ENCODE assay signal across 19 cellular contexts in genomic region chr17:8052256-8053252, GRCh38. TPM values are rescaled to one million over a fixed set of nuclear protein-coding genes. Genes with fewer than 3 reads are reported as not detected.
DNase-seq lines count a peak whose midpoint lies in the region; ATAC-seq, FAIRE-seq and TF ChIP-seq lines count a peak whose summit lies in the region.
"Had no signal": no experiment of that assay in that cellular context is flagged by ENCODE, and none has a peak within 500 bp of the region (broad histone marks: within the 10 kb centered on the region; RNA-seq: fewer than 3 reads in every experiment).

No MANE protein-coding gene starts in this region.

- H3K27ac ChIP-seq in IMR-90 (ENCODE audit: insufficient read depth, low read length) (no peak overlapping the region), kidney (ENCODE audit: low read depth in 2 of 2, low read length in 2 of 2) (no peak overlapping the region), sigmoid colon (no peak overlapping the region)
- H3K27ac ChIP-seq: BLaER1, KMS-11 had no signal

- CTCF ChIA-PET in IMR-90 (lab: Yijun Ruan, JAX) = no interaction called here

- H3K4ac ChIP-seq in IMR-90 (ENCODE audit: low read depth, low read length) = no peak overlapping the region

- H3K9me3 ChIP-seq in IMR-90 (ENCODE audit: control insufficient read depth, insufficient read depth, low read length) (no peaks in the 10 kb centered on the region), kidney (ENCODE audit: control insufficient read depth in 1 of 2, low read length in 2 of 2) (no peaks in the 10 kb centered on the region), sigmoid colon (no peaks in the 10 kb centered on the region)
- H3K9me3 ChIP-seq: BLaER1, HAP-1 had no signal

- WGBS in IMR-90 (ENCODE audit: extremely low coverage in 2 of 2, insufficient read length in 1 of 2), 2 experiments = 100% methylated on average over 2 of the region's 6 CpGs; no CpG with 5 or more reads in 1 of the 2 experiments
- 93% methylated on average over 6 of the region's 6 CpGs for WGBS in sigmoid colon, 2 donors

- peak overlapping the region; percentile 43 for H2AFZ ChIP-seq in IMR-90 (replicated peaks; ENCODE audit: low read length, poor library complexity)

- H3K4me1 ChIP-seq in IMR-90 (ENCODE audit: control insufficient read depth, insufficient read depth, low read length) (peaks cover 2% of the 10 kb centered on the region; the same call in 1 of the 2 replicates), kidney (ENCODE audit: control insufficient read depth in 1 of 2, insufficient read depth in 1 of 2, low read depth in 1 of 2, low read length in 2 of 2) (no peaks in the 10 kb centered on the region), sigmoid colon (no peaks in the 10 kb centered on the region)

- peaks cover 34% of the 10 kb centered on the region for H3K4me1 Mint-ChIP-seq in CD14-positive monocyte

- in situ Hi-C loops in IMR-90 (cut with MboI; ENCODE audit: low sequenced_read_pairs) = no loop called here

- H3K27ac Mint-ChIP-seq in CD14-positive monocyte = no peak overlapping the region
- H3K27ac Mint-ChIP-seq: HFFc6 had no signal

- dilution Hi-C loops in IMR-90 (cut with HindIII; ENCODE audit: low sequenced_read_pairs, unreplicated experiment) = no loop called here

- no peak overlapping the region for H4K91ac ChIP-seq in IMR-90 (ENCODE audit: insufficient read depth, low read depth, low read length)

- DNase-seq in CD14-positive monocyte (ENCODE audit: low spot score) (no peak), IMR-90 (no peak), kidney (no peak), sigmoid colon (peak; percentile 24), DMS79 treated with DMSO at 0.1 percent for 48 hours (lab: John Stamatoyannopoulos, UW) (no peak)
- DNase-seq: AML-193; CD4-positive, CD25-positive, alpha-beta regulatory T cell; DMS53; HFFc6 had no signal

- H3K36me3 ChIP-seq in IMR-90 (ENCODE audit: control insufficient read depth, insufficient read depth, low read length) (no peaks in the 10 kb centered on the region), kidney (ENCODE audit: control insufficient read depth in 1 of 2, insufficient read depth in 2 of 2, low read length in 2 of 2) (no peaks in the 10 kb centered on the region), sigmoid colon (no peaks in the 10 kb centered on the region)
- H3K36me3 ChIP-seq: BLaER1, HAP-1 had no signal

- FAIRE-seq in kidney (lab: Jason Lieb, UNC) = peak; percentile 23
- FAIRE-seq: GM12878, H1 had no signal

- BruUV-seq in IMR-90 (replicated peaks; lab: Mats Ljungman, UMichigan) = no TSS peak

- H2BK5ac ChIP-seq in IMR-90 (ENCODE audit: low read depth, low read length, poor library complexity, severe bottlenecking) = no peak overlapping the region

- H2AK5ac ChIP-seq in IMR-90 (ENCODE audit: low read depth, low read length) = no peak overlapping the region

- H3K23ac ChIP-seq in IMR-90 (ENCODE audit: low read depth, low read length) = no peak overlapping the region

- H2BK20ac ChIP-seq in IMR-90 (ENCODE audit: low read depth, low read length) = no peak overlapping the region

- no peak for TF ChIP-seq RAD21 in IMR-90 (IDR thresholded peaks at IDR 0.05; ENCODE audit: low read length)

- H3K9ac ChIP-seq in IMR-90 (ENCODE audit: low read depth, low read length) = no peak overlapping the region
- H3K9ac ChIP-seq in kidney (ENCODE audit: low read length in 2 of 2) = no peak overlapping the region
- H3K9ac ChIP-seq: BLaER1, KMS-11 had no signal

- H3K27me3 Mint-ChIP-seq in CD14-positive monocyte (ENCODE audit: low read depth in 3 of 3) = peaks cover 0 to 3% (median 0%) of the 10 kb centered on the region in 3 donors

- H3K4me3 ChIP-seq in IMR-90 (ENCODE audit: insufficient read depth, low read depth, low read length) (no peak overlapping the region), kidney (ENCODE audit: low read length in 2 of 2) (no peak overlapping the region), sigmoid colon (no peak overlapping the region)
- H3K4me3 ChIP-seq: BLaER1, GM12878, HAP-1 had no signal

- H3K56ac ChIP-seq in IMR-90 (ENCODE audit: extremely low read depth, insufficient read depth, low read length) = no peak overlapping the region

- no peaks in the 10 kb centered on the region for H3K9me1 ChIP-seq in IMR-90 (ENCODE audit: insufficient read depth, low read length)

- H3K4me3 Mint-ChIP-seq in CD14-positive monocyte = no peak overlapping the region
- H3K4me3 Mint-ChIP-seq: HFFc6 had no signal

- H3K18ac ChIP-seq in IMR-90 (ENCODE audit: low read depth, low read length) = no peak overlapping the region

- no peak overlapping the region for H2BK15ac ChIP-seq in IMR-90 (ENCODE audit: low read depth, low read length)

- no peak overlapping the region for H2BK120ac ChIP-seq in IMR-90 (ENCODE audit: low read depth, low read length)

- intact Hi-C loops in CD14-positive monocyte (cut with micrococcal nuclease) (loop anchor here in 1 of 2 donors (10.0 kb wide), 1 partner anchor 308 kb away; no protein-coding TSS in a partner anchor), IMR-90 (cut with micrococcal nuclease) (no loop called here), kidney (cut with DNase I) (no loop called here), sigmoid colon (cut with DNase I) (loop anchor here (10.0 kb wide), 1 partner anchor 138 kb away; the partner anchor contains the start of gene RNF227)

- POLR2A ChIA-PET in IMR-90 (lab: Charles Lee; ENCODE audit: unreplicated experiment) = no interaction called here

- no peak overlapping the region for H3K4me2 ChIP-seq in IMR-90 (ENCODE audit: low read depth, low read length)
- H3K4me2 ChIP-seq: BLaER1, KMS-11 had no signal

- TF ChIP-seq CTCF in CD14-positive monocyte (IDR thresholded peaks at IDR 0.05) = peak; percentile 19
- no peak for TF ChIP-seq CTCF in IMR-90 (conservative IDR thresholded peaks at IDR 0.05; ENCODE audit: low read depth, low read length)
- no peak for TF ChIP-seq CTCF in kidney (IDR thresholded peaks at IDR 0.05; ENCODE audit: borderline replicate concordance, extremely low read depth, insufficient read depth)
- TF ChIP-seq CTCF in sigmoid colon (IDR thresholded peaks at IDR 0.05) = no peak

- no peak for TF ChIP-seq EP300 in sigmoid colon (IDR thresholded peaks at IDR 0.05)

- H2AK9ac ChIP-seq in IMR-90 (replicated peaks; ENCODE audit: low read depth, low read length, poor library complexity) = no peak overlapping the region

- no peak for ATAC-seq in IMR-90 (ENCODE audit: low read depth)
- no peak for ATAC-seq in GM21737 (IDR thresholded peaks at IDR 0.05; ENCODE audit: unreplicated experiment)
- ATAC-seq in GM18520 (IDR thresholded peaks at IDR 0.05; ENCODE audit: unreplicated experiment) = no peak
- ATAC-seq: GM12878 had no signal

- H3K14ac ChIP-seq in IMR-90 (replicated peaks; ENCODE audit: low read depth, low read length) = no peak overlapping the region

- H4K5ac ChIP-seq in IMR-90 (ENCODE audit: low read depth, low read length) = no peak overlapping the region

- H3K27me3 ChIP-seq in IMR-90 (ENCODE audit: control insufficient read depth, insufficient read depth, low read length) (peaks cover 41% of the 10 kb centered on the region), sigmoid colon (peaks cover 0 to 19% (median 5%) of the 10 kb centered on the region in 3 donors)
- H3K27me3 ChIP-seq: BLaER1 had no signal

- H4K8ac ChIP-seq in IMR-90 (ENCODE audit: low read depth in 2 of 2, low read length in 2 of 2) = no peak overlapping the region

- TF ChIP-seq POLR2A in IMR-90 (IDR thresholded peaks at IDR 0.05; ENCODE audit: low read depth, low read length) (no peak), sigmoid colon (IDR thresholded peaks at IDR 0.05) (no peak)

- no peaks in the 10 kb centered on the region for H3K79me1 ChIP-seq in IMR-90 (ENCODE audit: low read depth in 1 of 2, low read length in 2 of 2)

- peaks cover 0 to 2% of the 10 kb centered on the region in 2 donors for H3K36me3 Mint-ChIP-seq in CD14-positive monocyte
- H3K36me3 Mint-ChIP-seq: CD4-positive, CD25-positive, alpha-beta regulatory T cell; IgD-negative memory B cell had no signal

- H3K9me3 Mint-ChIP-seq in CD14-positive monocyte = no peaks in the 10 kb centered on the region
- H3K9me3 Mint-ChIP-seq: CD4-positive, CD25-positive, alpha-beta regulatory T cell; HFFc6; IgD-negative memory B cell had no signal

- H4K20me1 ChIP-seq in IMR-90 (ENCODE audit: insufficient read depth, low read length) = no peaks in the 10 kb centered on the region
- H4K20me1 ChIP-seq: BLaER1 had no signal

TF ChIP-seq in IMR-90, 13 proteins besides CTCF, POLR2A, EP300 and RAD21 (continues in another document):
- no peak for TF ChIP-seq BHLHE40 (IDR thresholded peaks at IDR 0.05; ENCODE audit: low read depth, low read length)
- no peak for TF ChIP-seq CHD1 (IDR thresholded peaks at IDR 0.05; ENCODE audit: low read depth, low read length)
- TF ChIP-seq RFX5 (IDR thresholded peaks at IDR 0.05; ENCODE audit: low read depth, low read length) = no peak
- no peak for TF ChIP-seq NFE2L2 (IDR thresholded peaks at IDR 0.05; ENCODE audit: low read depth, low read length)
- TF ChIP-seq MAFK (IDR thresholded peaks at IDR 0.05; ENCODE audit: low read depth, low read length) = no peak

RNA-seq across cellular contexts. Expression of gene ALOX15B, which starts 13.7 kb away (rescaled TPM):
- polyA plus RNA-seq in CD14-positive monocyte (1 to 10 TPM; 2.0 to 2.8 TPM), IMR-90 (2012; rRNA removed) (not detected in 2 replicates), kidney (ENCODE audit: insufficient read depth, low read depth, low replicate concordance) (0.15 TPM), sigmoid colon (1 to 10 TPM; 1.2 to 3.2 (median 1.8) TPM)
- total RNA-seq in IMR-90 (2012; rRNA removed) (not detected in 2 replicates), kidney (8.0 TPM), sigmoid colon (1 to 10 TPM; 2.8 to 5.3 (median 4.3) TPM)
- 0.03 TPM in 1 of 2 replicates, not detected in the other for polyA plus RNA-seq in IMR-90 (2012; cell fraction: cytosol; rRNA removed)
- polyA plus RNA-seq in IMR-90 (2012; cell fraction: nucleus; rRNA removed; ENCODE audit: low replicate concordance) = not detected in 2 replicates
- total RNA-seq: CD4-positive, CD25-positive, alpha-beta regulatory T cell; Daoy; GM12878; HFFc6; HT-29 had no signal
- polyA plus RNA-seq: CD4-positive, CD25-positive, alpha-beta regulatory T cell; IgD-negative memory B cell had no signal

RNA-seq across cellular contexts. Expression of gene ALOX12B, which starts 35.0 kb away (rescaled TPM):
- polyA plus RNA-seq in CD14-positive monocyte = not detected
- total RNA-seq in IMR-90 (2012; rRNA removed) = not detected in 2 replicates
- not detected in 2 replicates for polyA plus RNA-seq in IMR-90 (2012; rRNA removed)
- polyA plus RNA-seq in IMR-90 (2012; cell fraction: cytosol; rRNA removed) = not detected in 2 replicates
- polyA plus RNA-seq in IMR-90 (2012; cell fraction: nucleus; rRNA removed; ENCODE audit: low replicate concordance) = not detected in 2 replicates
- total RNA-seq in kidney = not detected
- not detected for polyA plus RNA-seq in kidney (ENCODE audit: insufficient read depth, low read depth, low replicate concordance)
- not detected for total RNA-seq in sigmoid colon
- under 1 TPM in 1 of 3 donors, not detected in 2; 0.52 TPM for polyA plus RNA-seq in sigmoid colon
- total RNA-seq: CD4-positive, CD25-positive, alpha-beta regulatory T cell; Daoy; H1; HFFc6; HT-29 had no signal

RNA-seq across cellular contexts. Expression of gene GUCY2D, which starts 50.1 kb away (rescaled TPM):
- polyA plus RNA-seq in CD14-positive monocyte (under 1 TPM in 1 of 2 donors, not detected in 1; 0.46 TPM), IMR-90 (2012; rRNA removed) (0.03 TPM in 1 of 2 replicates, not detected in the other), kidney (ENCODE audit: insufficient read depth, low read depth, low replicate concordance) (0.24 TPM), sigmoid colon (under 1 TPM in 1 of 3 donors, not detected in 2; 0.04 TPM)
- total RNA-seq in IMR-90 (2012; rRNA removed) (not detected in 2 replicates), kidney (0.19 TPM), sigmoid colon (not detected)
- not detected in 2 replicates for polyA plus RNA-seq in IMR-90 (2012; cell fraction: cytosol; rRNA removed)
- polyA plus RNA-seq in IMR-90 (2012; cell fraction: nucleus; rRNA removed; ENCODE audit: low replicate concordance) = not detected in 2 replicates
- total RNA-seq: CD4-positive, CD25-positive, alpha-beta regulatory T cell; GM12878; HFFc6 had no signal
- polyA plus RNA-seq: GM12878 had no signal
